20 cellular contexts compared by ENCODE assay signal in genomic region chr7:23746629-23747028, GRCh38. TPM values are rescaled to one million over a fixed set of nuclear protein-coding genes. Genes with fewer than 3 reads are reported as not detected.
"Had no signal": no experiment of that assay in that cellular context is flagged by ENCODE, and none has a peak within 500 bp of the region (broad histone marks: within the 10 kb centered on the region; RNA-seq: fewer than 3 reads in every experiment).

No MANE protein-coding gene starts in this region.

- H3K27ac ChIP-seq: RWPE1 had no signal

- DNase-seq: KBM-7, MV-4-11, NCI-H1048, NCI-H1105, NCI-H1417, NCI-H1436 treated with DMSO at 0.1 percent for 48 hours, NCI-H1694, NCI-H187 treated with DMSO at 0.1 percent for 48 hours, NCI-H2029 treated with DMSO at 0.1 percent for 48 hours, NCI-H2171 treated with DMSO at 0.1 percent for 48 hours, NCI-H345, NCI-H446 treated with DMSO at 0.1 percent for 48 hours, NCI-H510A treated with DMSO at 0.1 percent for 48 hours, NCI-H526 treated with DMSO at 0.1 percent for 48 hours, NCI-H774, SHP77 had no signal

RNA-seq across cellular contexts. Expression of gene STK31, which starts 36.6 kb away (rescaled TPM):
- total RNA-seq: LHCN-M2, MCF 10A, SK-MEL-5 had no signal
